17 cellular contexts compared by ENCODE assay signal in genomic region chr2:162067596-162067995, GRCh38. TPM values are rescaled to one million over a fixed set of nuclear protein-coding genes. Genes with fewer than 3 reads are reported as not detected.
A peak's percentile ranks its signal among the peaks of the same experiment; 100 is the strongest.
DNase-seq lines count a peak whose midpoint lies in the region; ATAC-seq and TF ChIP-seq lines count a peak whose summit lies in the region.
"Had no signal": no experiment of that assay in that cellular context is flagged by ENCODE, and none has a peak within 500 bp of the region (broad histone marks: within the 10 kb centered on the region; RNA-seq: fewer than 3 reads in every experiment).

No MANE protein-coding gene starts in this region.

- 0 out of 2 replicates have a peak overlapping the region, but pooled peaks have one; percentile 9 for H3K4me2 ChIP-seq in HCT116 (ENCODE audit: low read length)
- no peak overlapping the region for H3K4me2 ChIP-seq in mesenchymal stem cell (ENCODE audit: low read length, poor library complexity, severe bottlenecking)

- H2AFZ ChIP-seq in HCT116 (ENCODE audit: low read depth, low read length, poor library complexity, severe bottlenecking), result no peak overlapping the region
- H2AFZ ChIP-seq in mesenchymal stem cell (ENCODE audit: low read depth, low read length), result no peak overlapping the region

- CTCF ChIA-PET in CD4-positive, alpha-beta memory T cell (lab: Charles Lee; ENCODE audit: partially characterized antibody), result no interaction called here
- CTCF ChIA-PET in HCT116 (lab: Charles Lee), result no interaction called here

- peaks cover 18 to 34% of the 10 kb centered on the region in 2 donors for H3K36me3 Mint-ChIP-seq in CD4-positive, alpha-beta memory T cell

- no peak overlapping the region for H3K23ac ChIP-seq in mesenchymal stem cell (ENCODE audit: low read length in 2 of 2)

- no peak for ATAC-seq in HCT116
- no peak for ATAC-seq in gastrocnemius medialis
- ATAC-seq: Panc1 had no signal

- TF ChIP-seq RAD21 in HCT116 (IDR thresholded peaks at IDR 0.05; ENCODE audit: low read depth), result no peak

- RAD21 ChIA-PET in HCT116 (lab: Charles Lee; ENCODE audit: low non-redundant PET in 1 of 2, low total read pairs in 2 of 2, uncharacterized antibody in 2 of 2, unreplicated experiment in 2 of 2), result no interaction called here

- TF ChIP-seq EP300 in transverse colon (IDR thresholded peaks at IDR 0.05; ENCODE audit: low read depth), result no peak

- H3K9me3 Mint-ChIP-seq in CD4-positive, alpha-beta memory T cell, result no peaks in the 10 kb centered on the region
- H3K9me3 Mint-ChIP-seq: CD8-positive, alpha-beta memory T cell had no signal

- peak overlapping the region in 4 of 7 donors; percentile 4 to 54 (median 20) for H3K27ac Mint-ChIP-seq in CD4-positive, alpha-beta memory T cell
- H3K27ac Mint-ChIP-seq: B cell had no signal

- no peaks in the 10 kb centered on the region for H3K9me2 ChIP-seq in HCT116 (ENCODE audit: insufficient read depth)

- WGBS in mesenchymal stem cell, result no CpG with 5 or more reads among the region's 1 CpG
- WGBS in transverse colon (ENCODE audit: low coverage in 1 of 2), 2 donors, result 52 to 69% methylated on average over 1 of the region's 1 CpG

- H3K4me1 ChIP-seq in CD4-positive, alpha-beta memory T cell (ENCODE audit: insufficient read depth, low read length), result peaks cover 70% of the 10 kb centered on the region
- peaks cover 2 to 20% of the 10 kb centered on the region in 2 experiments; a peak in 2 of 4 replicates for H3K4me1 ChIP-seq in HCT116 (ENCODE audit: control insufficient read depth in 1 of 2, insufficient read depth in 2 of 2, low read length in 2 of 2)
- H3K4me1 ChIP-seq in mesenchymal stem cell (ENCODE audit: control insufficient read depth, insufficient read depth, low read depth, low read length), result peaks cover 5% of the 10 kb centered on the region
- H3K4me1 ChIP-seq in BE2C, result no peaks in the 10 kb centered on the region
- no peaks in the 10 kb centered on the region for H3K4me1 ChIP-seq in gastrocnemius medialis
- H3K4me1 ChIP-seq in transverse colon, result peaks cover 0 to 31% (median 12%) of the 10 kb centered on the region in 4 donors

- H3K4me1 Mint-ChIP-seq in CD4-positive, alpha-beta memory T cell, result peaks cover 59 to 93% (median 74%) of the 10 kb centered on the region in 4 donors

- H3K36me3 ChIP-seq in CD4-positive, alpha-beta memory T cell (ENCODE audit: insufficient read depth, low read length), result no peaks in the 10 kb centered on the region
- no peaks in the 10 kb centered on the region for H3K36me3 ChIP-seq in HCT116 (ENCODE audit: control insufficient read depth in 1 of 2, insufficient read depth in 2 of 2, low read length in 2 of 2)
- peaks cover 0 to 95% of the 10 kb centered on the region in 2 experiments for H3K36me3 ChIP-seq in mesenchymal stem cell (ENCODE audit: control insufficient read depth in 1 of 2, insufficient read depth in 2 of 2, low read depth in 1 of 2, low read length in 2 of 2)
- no peaks in the 10 kb centered on the region for H3K36me3 ChIP-seq in BE2C
- no peaks in the 10 kb centered on the region for H3K36me3 ChIP-seq in gastrocnemius medialis
- H3K36me3 ChIP-seq in transverse colon, result no peaks in the 10 kb centered on the region

- H3K79me1 ChIP-seq in mesenchymal stem cell (replicated peaks; ENCODE audit: low read length, poor library complexity, severe bottlenecking), result peaks cover 3% of the 10 kb centered on the region

- no peak for TF ChIP-seq POLR2A in HCT116 (IDR thresholded peaks at IDR 0.05; ENCODE audit: borderline replicate concordance, extremely low read depth, insufficient read depth, insufficient read length)
- no peak for TF ChIP-seq POLR2A in gastrocnemius medialis (IDR thresholded peaks at IDR 0.05)
- no peak for TF ChIP-seq POLR2A in transverse colon (IDR thresholded peaks at IDR 0.05)

- H2BK15ac ChIP-seq in mesenchymal stem cell (ENCODE audit: low read depth, poor library complexity, severe bottlenecking), result no peak overlapping the region

- no peaks in the 10 kb centered on the region for H3K27me3 Mint-ChIP-seq in CD4-positive, alpha-beta memory T cell

- TF ChIP-seq CTCF in HCT116 (IDR thresholded peaks at IDR 0.05 in 2 of 3, conservative IDR thresholded peaks at IDR 0.05 in 1 of 3; ENCODE audit: borderline replicate concordance in 1 of 3, insufficient read depth in 1 of 3, low read depth in 2 of 3, low read length in 2 of 3), result no peak
- TF ChIP-seq CTCF in BE2C (IDR thresholded peaks at IDR 0.05; ENCODE audit: low read depth, low read length), result no peak
- TF ChIP-seq CTCF in gastrocnemius medialis (IDR thresholded peaks at IDR 0.05 in 4 of 5, conservative IDR thresholded peaks at IDR 0.05 in 1 of 5), result no peak
- no peak for TF ChIP-seq CTCF in transverse colon (IDR thresholded peaks at IDR 0.05)

- in situ Hi-C loops in gastrocnemius medialis (cut with MboI; ENCODE audit: low sequenced_read_pairs in 4 of 4), result no loop called here
- in situ Hi-C loops in transverse colon (cut with MboI; ENCODE audit: low pct_ligation_motif_present in 1 of 4, low pct_unique_long_range_greater_than_20kb in 1 of 4, low sequenced_read_pairs in 3 of 4), result no loop called here

- no peak overlapping the region for H3K4ac ChIP-seq in mesenchymal stem cell (ENCODE audit: low read depth in 1 of 2, low read length in 2 of 2)

- H3K14ac ChIP-seq in mesenchymal stem cell (ENCODE audit: low read length in 2 of 2), result no peak overlapping the region

- H2BK12ac ChIP-seq in mesenchymal stem cell (ENCODE audit: low read length in 2 of 2), result no peak overlapping the region

- no peak overlapping the region for H2BK5ac ChIP-seq in mesenchymal stem cell (ENCODE audit: low read depth, low read length, poor library complexity, severe bottlenecking)

- no peaks in the 10 kb centered on the region for H3K79me2 ChIP-seq in HCT116 (ENCODE audit: insufficient read depth, low read length)

- H3K27ac ChIP-seq in CD4-positive, alpha-beta memory T cell (ENCODE audit: low read depth, low read length), result no peak overlapping the region
- H3K27ac ChIP-seq in HCT116 (ENCODE audit: low read depth, low read length) (no peak overlapping the region), mesenchymal stem cell (ENCODE audit: low read length, poor library complexity, severe bottlenecking) (no peak overlapping the region), gastrocnemius medialis (no peak overlapping the region), transverse colon (no peak overlapping the region)

- no peaks in the 10 kb centered on the region for H4K20me1 ChIP-seq in HCT116 (ENCODE audit: insufficient read depth)

- H3K9me3 ChIP-seq in CD4-positive, alpha-beta memory T cell (ENCODE audit: control insufficient read depth in 1 of 2, low read length in 2 of 2), result no peaks in the 10 kb centered on the region
- H3K9me3 ChIP-seq in HCT116 (ENCODE audit: control insufficient read depth in 1 of 2, insufficient read depth in 1 of 2, low read depth in 1 of 2, low read length in 2 of 2), result no peaks in the 10 kb centered on the region
- H3K9me3 ChIP-seq in mesenchymal stem cell (ENCODE audit: control insufficient read depth, low read length), result no peaks in the 10 kb centered on the region
- no peaks in the 10 kb centered on the region for H3K9me3 ChIP-seq in BE2C
- no peaks in the 10 kb centered on the region for H3K9me3 ChIP-seq in gastrocnemius medialis
- H3K9me3 ChIP-seq in transverse colon, result no peaks in the 10 kb centered on the region

- H2BK120ac ChIP-seq in mesenchymal stem cell (ENCODE audit: low read depth, low read length), result no peak overlapping the region

- intact Hi-C loops in CD4-positive, alpha-beta memory T cell (cut with micrococcal nuclease), result no loop called here
- intact Hi-C loops in HCT116 (cut with micrococcal nuclease), result no loop called here
- intact Hi-C loops in gastrocnemius medialis (cut with DNase I; ENCODE audit: low total_unique reads), result no loop called here
- intact Hi-C loops in transverse colon (cut with DNase I; ENCODE audit: low total_unique reads), result no loop called here

- BruUV-seq in HCT116 (replicated peaks; lab: Mats Ljungman, UMichigan), result no TSS peak

- H3K9ac ChIP-seq in HCT116 (ENCODE audit: low read length), result no peak overlapping the region
- peak overlapping the region; percentile 9 for H3K9ac ChIP-seq in mesenchymal stem cell (ENCODE audit: low read length)

- peak overlapping the region in 1 of 8 donors; percentile 26 for H3K4me3 Mint-ChIP-seq in CD4-positive, alpha-beta memory T cell
- H3K4me3 Mint-ChIP-seq: B cell had no signal

- POLR2A ChIA-PET in CD4-positive, alpha-beta memory T cell (lab: Charles Lee; ENCODE audit: partially characterized antibody), result interaction anchor here (0.6 kb wide), 1 partner anchor 12 kb away, joined by 3 read pairs; no protein-coding TSS in a partner anchor
- POLR2A ChIA-PET in HCT116 (lab: Charles Lee), result no interaction called here

- no peak overlapping the region for H4K8ac ChIP-seq in mesenchymal stem cell (ENCODE audit: low read length)

- no peaks in the 10 kb centered on the region for H3K27me3 ChIP-seq in CD4-positive, alpha-beta memory T cell (ENCODE audit: insufficient read depth, low read length)
- H3K27me3 ChIP-seq in HCT116 (ENCODE audit: insufficient read depth, low read length), result no peaks in the 10 kb centered on the region
- H3K27me3 ChIP-seq in mesenchymal stem cell (ENCODE audit: control insufficient read depth in 1 of 2, insufficient read depth in 1 of 2, low read length in 2 of 2), result no peaks in the 10 kb centered on the region
- H3K27me3 ChIP-seq in BE2C, result no peaks in the 10 kb centered on the region
- H3K27me3 ChIP-seq in gastrocnemius medialis, result peaks cover 0 to 5% (median 0%) of the 10 kb centered on the region in 3 donors
- H3K27me3 ChIP-seq in transverse colon, result no peaks in the 10 kb centered on the region

- H3K4me3 ChIP-seq in CD4-positive, alpha-beta memory T cell (ENCODE audit: low read length in 2 of 2), result no peak overlapping the region
- H3K4me3 ChIP-seq in HCT116 (replicated peaks in 1 of 2; ENCODE audit: low read depth in 1 of 2, low read length in 2 of 2) (no peak overlapping the region), mesenchymal stem cell (ENCODE audit: insufficient read depth in 1 of 2, low read depth in 1 of 2, low read length in 2 of 2) (peak overlapping the region in 1 of 2 experiments; percentile 91), BE2C (ENCODE audit: low read depth, low read length) (no peak overlapping the region), gastrocnemius medialis (no peak overlapping the region), transverse colon (no peak overlapping the region)

- no peak overlapping the region for H2AK5ac ChIP-seq in mesenchymal stem cell (ENCODE audit: low read length, severe bottlenecking)

- no peak overlapping the region for H3K18ac ChIP-seq in mesenchymal stem cell (ENCODE audit: low read depth in 1 of 2, low read length in 2 of 2)

- H4K91ac ChIP-seq in mesenchymal stem cell (ENCODE audit: low read length), result no peak overlapping the region

- no peak for DNase-seq in CD4-positive, alpha-beta memory T cell
- no peak for DNase-seq in HCT116 (ENCODE audit: low read depth, low spot score)
- DNase-seq in SW480 (ENCODE audit: low spot score), result peak; percentile 42
- no peak for DNase-seq in mesenchymal stem cell
- DNase-seq in BE2C, result no peak
- DNase-seq in gastrocnemius medialis, result no peak
- no peak for DNase-seq in transverse colon
- DNase-seq: CD8-positive, alpha-beta memory T cell; H7; KBM-7; NCI-H1105; NCI-H1694 treated with DMSO at 0.1 percent for 48 hours; NCI-H774; SHP77 treated with DMSO at 0.1 percent for 48 hours had no signal

RNA-seq across cellular contexts. Expression of gene DPP4, which starts 6.4 kb away (rescaled TPM):
- total RNA-seq in CD4-positive, alpha-beta memory T cell, result 10 to 100 TPM; 38.5 to 40.2 TPM
- polyA plus RNA-seq in CD4-positive, alpha-beta memory T cell, result 100 to 1,000 TPM; 105 to 124 TPM
- 3.6 TPM for total RNA-seq in HCT116 (2021; ENCODE audit: unreplicated experiment)
- polyA plus RNA-seq in HCT116 (2012), result 2.4 and 4.6 TPM in 2 replicates
- polyA plus RNA-seq in mesenchymal stem cell (2013, experiment 1 of 2), result 80.0 TPM
- polyA plus RNA-seq in mesenchymal stem cell (2013, experiment 2 of 2), result 82.7 TPM
- polyA plus RNA-seq in BE2C (2012; ENCODE audit: insufficient read depth, insufficient read length, low read depth), result not detected
- total RNA-seq in gastrocnemius medialis, result 1 to 10 TPM; 2.2 to 7.9 (median 3.7) TPM
- total RNA-seq in transverse colon, result 10 to 100 TPM in 1 of 4 donors, 1 to 10 TPM in 3; 1.6 to 12.7 (median 7.0) TPM
- total RNA-seq: MCF 10A had no signal
